8 cellular contexts compared by ENCODE assay signal in the genomic region with DNA sequence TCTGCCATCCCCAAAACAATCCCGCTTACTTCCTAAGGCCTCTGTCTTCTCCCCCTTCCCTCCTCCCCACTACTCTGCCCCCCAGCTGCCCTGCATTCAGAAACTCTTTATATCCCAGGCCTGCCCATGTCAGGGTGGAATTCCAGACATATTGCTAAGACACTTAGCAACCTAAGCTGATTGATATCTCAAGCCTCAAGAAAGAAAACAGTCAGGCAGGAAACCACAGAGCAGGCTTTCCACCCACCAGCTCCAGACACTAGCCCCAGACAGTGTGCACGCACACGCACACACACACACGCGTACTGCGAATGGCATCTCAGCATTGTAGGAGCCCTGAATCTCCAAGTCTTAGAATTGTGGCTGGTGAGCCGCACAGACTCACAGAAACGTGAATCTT. TPM values are rescaled to one million over a fixed set of nuclear protein-coding genes. Genes with fewer than 3 reads are reported as not detected.
A peak's percentile ranks its signal among the peaks of the same experiment; 100 is the strongest.
DNase-seq lines count a peak whose midpoint lies in the region; ATAC-seq and TF ChIP-seq lines count a peak whose summit lies in the region.

No MANE protein-coding gene starts in this region.

- H3K4me3 ChIP-seq in PC-3 (ENCODE audit: low read length) (no peak overlapping the region), retinal pigment epithelial cell (ENCODE audit: low read length) (no peak overlapping the region)

- peaks cover 43% of the 10 kb centered on the region for H3K4me1 ChIP-seq in PC-3 (ENCODE audit: insufficient read depth, low read length)

- no peak overlapping the region for H2AFZ ChIP-seq in PC-3 (ENCODE audit: low read length)

- intact Hi-C loops in PC-3 (cut with micrococcal nuclease) = no loop called here

- POLR2A ChIA-PET in PC-3 (lab: Charles Lee; ENCODE audit: unreplicated experiment) = no interaction called here

- CTCF ChIA-PET in PC-3 (lab: Charles Lee) = no interaction called here

- H3K9ac ChIP-seq in PC-3 (ENCODE audit: low read length) = no peak overlapping the region

- no peak for TF ChIP-seq CTCF in PC-3 (conservative IDR thresholded peaks at IDR 0.05; ENCODE audit: low read depth, low read length)
- no peak for TF ChIP-seq CTCF in retinal pigment epithelial cell (conservative IDR thresholded peaks at IDR 0.05; ENCODE audit: low read depth, low read length)

- H3K27me3 ChIP-seq in PC-3 (ENCODE audit: low read length) = no peaks in the 10 kb centered on the region

- peak overlapping the region; percentile 73 for H3K27ac ChIP-seq in PC-3 (ENCODE audit: low read length)

- no peaks in the 10 kb centered on the region for H3K36me3 ChIP-seq in PC-3 (ENCODE audit: low read depth, low read length)

- ATAC-seq in PC-3 (no peak), HG03457 (IDR thresholded peaks at IDR 0.05; ENCODE audit: unreplicated experiment) (no peak), HG02642 (IDR thresholded peaks at IDR 0.05; ENCODE audit: poor library complexity, unreplicated experiment) (no peak)

- H3K79me2 ChIP-seq in PC-3 (ENCODE audit: low read length) = no peaks in the 10 kb centered on the region

- peak; percentile 98 for DNase-seq in GM04503 (ENCODE audit: low read depth)
- peak; percentile 78 for DNase-seq in PC-3
- peak; percentile 58 for DNase-seq in ecto neural progenitor cell (ENCODE audit: low spot score)
- DNase-seq in retinal pigment epithelial cell (ENCODE audit: low read depth) = peak; percentile 99
- DNase-seq in germinal center (ENCODE audit: low spot score) = no peak
- no peak for DNase-seq in NCI-H1105 treated with DMSO at 0.1 percent for 48 hours (lab: John Stamatoyannopoulos, UW)

- no peaks in the 10 kb centered on the region for H3K9me2 ChIP-seq in PC-3 (replicated peaks; ENCODE audit: low read length)

- peak overlapping the region; percentile 26 for H3K4me2 ChIP-seq in PC-3 (ENCODE audit: low read length)

- no peaks in the 10 kb centered on the region for H4K20me1 ChIP-seq in PC-3 (ENCODE audit: low read length)

- BruUV-seq in PC-3 (replicated peaks; lab: Mats Ljungman, UMichigan) = no TSS peak

- H3F3A ChIP-seq in PC-3 (ENCODE audit: low read length, unreplicated experiment) = no peaks in the 10 kb centered on the region

- no peaks in the 10 kb centered on the region for H3K9me3 ChIP-seq in PC-3 (ENCODE audit: low read length)

RNA-seq across cellular contexts. Expression of a gene that starts 8.9 kb away (rescaled TPM):
- total RNA-seq in PC-3 (2014; rRNA removed) = 8.0 and 15.0 TPM in 2 replicates

RNA-seq across cellular contexts. Expression of a gene that starts 21.0 kb away (rescaled TPM):
- total RNA-seq in PC-3 (2014; rRNA removed) = 0.75 TPM in 1 of 2 replicates, not detected in the other

Comparison
In these comparisons a context has a peak if more than half of its experiments do, and no peak if none do; other contexts are left out.
1. DNase-seq: peak in GM04503 (single experiment), PC-3 (single experiment), ecto neural progenitor cell (single experiment) and retinal pigment epithelial cell (single experiment); none in germinal center (single experiment) and NCI-H1105 treated with DMSO at 0.1 percent for 48 hours (single experiment).